8 cellular contexts compared by ENCODE assay signal in genomic region chr2:170262343-170262742, GRCh38.
"Had no signal": no experiment of that assay in that cellular context is flagged by ENCODE, and none has a peak within 500 bp of the region (broad histone marks: within the 10 kb centered on the region; RNA-seq: fewer than 3 reads in every experiment).

No MANE protein-coding gene starts in this region.

- DNase-seq: H9, HCEC 1CT, KBM-7 had no signal

- H2AFZ ChIP-seq: GM23338 had no signal

- H3K4me1 Mint-ChIP-seq: H9 had no signal

- H3K27ac Mint-ChIP-seq: GM23338, H9 had no signal

- H3K4me3 ChIP-seq: GM23338 had no signal

- H3K4me3 Mint-ChIP-seq: GM23338, H9 had no signal

- H3K27ac ChIP-seq: HL-60 had no signal

- FAIRE-seq: H1, H54, HepG2 had no signal

- H3K4me2 ChIP-seq: GM23338 had no signal

- ATAC-seq: GM23338, HepG2 had no signal
